8 cellular contexts compared by ENCODE assay signal in the genomic region with DNA sequence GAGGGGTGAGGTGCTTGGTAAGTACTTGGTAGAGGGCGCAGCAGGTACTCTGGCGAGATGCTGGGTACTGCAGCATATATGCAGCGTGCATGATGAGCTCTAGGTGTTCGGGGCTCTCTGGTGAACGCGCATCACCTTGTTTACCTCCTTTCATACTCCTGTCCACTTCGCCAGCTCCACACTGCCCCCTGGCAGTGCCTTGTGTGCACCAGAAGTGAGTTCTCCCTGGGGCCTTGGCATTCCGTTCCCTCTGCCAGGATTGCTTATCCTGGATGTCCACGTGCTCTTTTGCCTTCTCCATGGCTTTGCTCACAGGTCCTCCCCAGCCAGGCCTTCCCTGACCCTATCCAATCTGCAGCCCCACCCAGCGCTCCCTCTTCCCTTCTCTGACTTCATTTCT.
DNase-seq lines count a peak whose midpoint lies in the region; ATAC-seq and TF ChIP-seq lines count a peak whose summit lies in the region.

No MANE protein-coding gene starts in this region.

- no peak overlapping the region for H3K27ac ChIP-seq in aorta (ENCODE audit: low read depth in 1 of 2, low read length in 2 of 2)

- TF ChIP-seq CTCF in fibroblast of mammary gland (conservative IDR thresholded peaks at IDR 0.05; ENCODE audit: control insufficient read depth, insufficient read depth, low read depth, low read length), result peak; percentile 37

- H3K36me3 ChIP-seq in aorta (ENCODE audit: control insufficient read depth in 1 of 2, insufficient read depth in 2 of 2, low read length in 1 of 2), result no peaks in the 10 kb centered on the region

- no peaks in the 10 kb centered on the region for H3K4me1 ChIP-seq in aorta (ENCODE audit: control insufficient read depth in 1 of 2, insufficient read depth in 2 of 2, low read length in 2 of 2)

- DNase-seq in DMS114 treated with DMSO at 0.1 percent for 48 hours (lab: John Stamatoyannopoulos, UW; ENCODE audit: unreplicated experiment) (peak; percentile 4), M059J (ENCODE audit: low read depth) (peak; percentile 11), fibroblast of mammary gland (ENCODE audit: low read depth) (peak; percentile 4), aorta (no peak)
- DNase-seq in activated CD4-positive, alpha-beta T cell treated with anti-CD3 and anti-CD28 coated beads, Interleukin-2, amount 50 U/mL, for 4 hours, result peak; percentile 21 to 29
- peak; percentile 3 for DNase-seq in stimulated activated CD8-positive, alpha-beta memory T cell treated with anti-CD3 and anti-CD28 coated beads, Interleukin-15, amount 100 ng/mL, for 24 hours (ENCODE audit: low read depth)

- peaks cover 0 to 1% of the 10 kb centered on the region in 2 donors for H3K27me3 ChIP-seq in aorta (ENCODE audit: control insufficient read depth in 1 of 2, insufficient read depth in 2 of 2, low read length in 1 of 2)

- WGBS in aorta, 2 donors, result 45 to 47% methylated on average over 10 of the region's 10 CpGs

- ATAC-seq in GM19023 (IDR thresholded peaks at IDR 0.05; ENCODE audit: unreplicated experiment), result no peak
- ATAC-seq in GM19328 (IDR thresholded peaks at IDR 0.05; ENCODE audit: unreplicated experiment), result no peak
- ATAC-seq in aorta (ENCODE audit: low FRiP score), result no peak

- H3K4me3 ChIP-seq in fibroblast of mammary gland (ENCODE audit: control insufficient read depth, low read depth, low read length) (no peak overlapping the region), aorta (ENCODE audit: low read length in 2 of 2) (no peak overlapping the region)

- intact Hi-C loops in aorta (cut with DNase I), result no loop called here

- H3K9me3 ChIP-seq in aorta (ENCODE audit: control insufficient read depth, low read length), result no peaks in the 10 kb centered on the region

Comparison
In these comparisons a context has a peak if more than half of its experiments do, and no peak if none do; other contexts are left out.
1. DNase-seq: peak in DMS114 treated with DMSO at 0.1 percent for 48 hours (single experiment), M059J (single experiment), activated CD4-positive, alpha-beta T cell treated with anti-CD3 and anti-CD28 coated beads, Interleukin-2, amount 50 U/mL, for 4 hours (2 of 2), fibroblast of mammary gland (single experiment) and stimulated activated CD8-positive, alpha-beta memory T cell treated with anti-CD3 and anti-CD28 coated beads, Interleukin-15, amount 100 ng/mL, for 24 hours (single experiment); none in aorta (0 of 2).